ENCODE assay signal across 1 cellular context in the genomic region with DNA sequence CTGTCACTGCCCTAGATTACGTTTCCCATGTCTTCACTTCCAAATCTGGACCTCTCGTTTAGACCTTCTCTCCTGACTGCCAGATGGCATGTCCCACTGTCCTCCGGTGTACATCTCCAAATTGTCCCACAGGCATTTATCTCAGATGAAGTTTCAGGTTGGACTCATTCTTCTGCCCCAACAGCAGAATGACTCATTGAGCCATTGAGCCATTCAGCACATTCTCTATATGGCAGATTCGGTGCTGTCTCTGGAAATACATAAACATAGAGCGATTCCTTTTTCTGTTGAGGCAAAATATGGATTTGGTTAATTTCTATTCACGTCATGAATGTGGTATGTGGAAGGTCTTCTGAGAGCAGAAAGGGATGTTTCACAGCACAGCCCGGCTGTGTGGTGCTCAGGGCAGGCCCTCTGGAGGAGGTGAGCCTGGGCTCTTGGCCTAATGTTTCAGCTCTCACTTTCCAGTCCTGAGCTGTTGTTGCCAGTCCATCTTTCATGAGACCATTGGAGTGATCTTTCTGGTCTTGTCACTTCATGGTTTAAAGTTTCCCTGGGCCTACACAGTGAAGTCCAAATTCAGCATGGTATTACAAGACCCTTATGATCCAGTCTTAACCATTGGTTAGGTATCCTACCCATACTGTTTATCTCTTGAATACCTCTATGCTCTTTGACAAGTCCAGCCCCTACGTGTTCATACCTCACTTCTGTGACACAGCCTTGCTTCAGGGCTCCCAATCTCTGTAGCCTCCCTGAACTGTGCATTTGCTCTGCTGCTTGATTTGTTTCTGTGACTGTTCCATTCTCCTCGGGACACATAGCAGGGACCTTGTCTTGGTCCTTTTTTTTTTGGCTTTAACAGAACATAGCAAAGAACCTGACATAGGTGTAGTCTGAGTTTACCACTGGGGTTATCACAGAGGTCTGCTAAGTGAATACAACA.
TF ChIP-seq lines count a peak whose summit lies in the region.

No MANE protein-coding gene starts in this region.

TF ChIP-seq in GM12878, 131 proteins besides CTCF, POLR2A, EP300 and RAD21:
- TF ChIP-seq SIN3A (IDR thresholded peaks at IDR 0.05; ENCODE audit: low read depth, low read length) (no peak), ZNF622 (IDR thresholded peaks at IDR 0.05) (no peak), LARP7 (IDR thresholded peaks at IDR 0.05) (no peak), GATAD2B (conservative IDR thresholded peaks at IDR 0.05; ENCODE audit: low read depth) (no peak), ATF7 (IDR thresholded peaks at IDR 0.05; ENCODE audit: low read depth) (no peak), IKZF1 (conservative IDR thresholded peaks at IDR 0.05) (no peak), NR2F1 (conservative IDR thresholded peaks at IDR 0.05) (no peak), TCF7 (IDR thresholded peaks at IDR 0.05; ENCODE audit: borderline replicate concordance) (no peak), ZBED1 (IDR thresholded peaks at IDR 0.05; ENCODE audit: borderline replicate concordance) (no peak), RAD51 (IDR thresholded peaks at IDR 0.05) (no peak)
- TF ChIP-seq, protein P1, sequence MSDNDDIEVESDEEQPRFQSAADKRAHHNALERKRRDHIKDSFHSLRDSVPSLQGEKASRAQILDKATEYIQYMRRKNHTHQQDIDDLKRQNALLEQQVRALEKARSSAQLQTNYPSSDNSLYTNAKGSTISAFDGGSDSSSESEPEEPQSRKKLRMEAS (IDR thresholded peaks at IDR 0.05; ENCODE audit: low read depth, low read length) = no peak
- TF ChIP-seq, protein P2, sequence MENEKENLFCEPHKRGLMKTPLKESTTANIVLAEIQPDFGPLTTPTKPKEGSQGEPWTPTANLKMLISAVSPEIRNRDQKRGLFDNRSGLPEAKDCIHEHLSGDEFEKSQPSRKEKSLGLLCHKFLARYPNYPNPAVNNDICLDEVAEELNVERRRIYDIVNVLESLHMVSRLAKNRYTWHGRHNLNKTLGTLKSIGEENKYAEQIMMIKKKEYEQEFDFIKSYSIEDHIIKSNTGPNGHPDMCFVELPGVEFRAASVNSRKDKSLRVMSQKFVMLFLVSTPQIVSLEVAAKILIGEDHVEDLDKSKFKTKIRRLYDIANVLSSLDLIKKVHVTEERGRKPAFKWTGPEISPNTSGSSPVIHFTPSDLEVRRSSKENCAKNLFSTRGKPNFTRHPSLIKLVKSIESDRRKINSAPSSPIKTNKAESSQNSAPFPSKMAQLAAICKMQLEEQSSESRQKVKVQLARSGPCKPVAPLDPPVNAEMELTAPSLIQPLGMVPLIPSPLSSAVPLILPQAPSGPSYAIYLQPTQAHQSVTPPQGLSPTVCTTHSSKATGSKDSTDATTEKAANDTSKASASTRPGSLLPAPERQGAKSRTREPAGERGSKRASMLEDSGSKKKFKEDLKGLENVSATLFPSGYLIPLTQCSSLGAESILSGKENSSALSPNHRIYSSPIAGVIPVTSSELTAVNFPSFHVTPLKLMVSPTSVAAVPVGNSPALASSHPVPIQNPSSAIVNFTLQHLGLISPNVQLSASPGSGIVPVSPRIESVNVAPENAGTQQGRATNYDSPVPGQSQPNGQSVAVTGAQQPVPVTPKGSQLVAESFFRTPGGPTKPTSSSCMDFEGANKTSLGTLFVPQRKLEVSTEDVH (IDR thresholded peaks at IDR 0.05; ENCODE audit: low read depth, partially characterized antibody) = no peak
- TF ChIP-seq, protein P3, sequence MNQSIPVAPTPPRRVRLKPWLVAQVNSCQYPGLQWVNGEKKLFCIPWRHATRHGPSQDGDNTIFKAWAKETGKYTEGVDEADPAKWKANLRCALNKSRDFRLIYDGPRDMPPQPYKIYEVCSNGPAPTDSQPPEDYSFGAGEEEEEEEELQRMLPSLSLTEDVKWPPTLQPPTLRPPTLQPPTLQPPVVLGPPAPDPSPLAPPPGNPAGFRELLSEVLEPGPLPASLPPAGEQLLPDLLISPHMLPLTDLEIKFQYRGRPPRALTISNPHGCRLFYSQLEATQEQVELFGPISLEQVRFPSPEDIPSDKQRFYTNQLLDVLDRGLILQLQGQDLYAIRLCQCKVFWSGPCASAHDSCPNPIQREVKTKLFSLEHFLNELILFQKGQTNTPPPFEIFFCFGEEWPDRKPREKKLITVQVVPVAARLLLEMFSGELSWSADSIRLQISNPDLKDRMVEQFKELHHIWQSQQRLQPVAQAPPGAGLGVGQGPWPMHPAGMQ (IDR thresholded peaks at IDR 0.05; ENCODE audit: borderline replicate concordance) = no peak
- TF ChIP-seq, protein P4, sequence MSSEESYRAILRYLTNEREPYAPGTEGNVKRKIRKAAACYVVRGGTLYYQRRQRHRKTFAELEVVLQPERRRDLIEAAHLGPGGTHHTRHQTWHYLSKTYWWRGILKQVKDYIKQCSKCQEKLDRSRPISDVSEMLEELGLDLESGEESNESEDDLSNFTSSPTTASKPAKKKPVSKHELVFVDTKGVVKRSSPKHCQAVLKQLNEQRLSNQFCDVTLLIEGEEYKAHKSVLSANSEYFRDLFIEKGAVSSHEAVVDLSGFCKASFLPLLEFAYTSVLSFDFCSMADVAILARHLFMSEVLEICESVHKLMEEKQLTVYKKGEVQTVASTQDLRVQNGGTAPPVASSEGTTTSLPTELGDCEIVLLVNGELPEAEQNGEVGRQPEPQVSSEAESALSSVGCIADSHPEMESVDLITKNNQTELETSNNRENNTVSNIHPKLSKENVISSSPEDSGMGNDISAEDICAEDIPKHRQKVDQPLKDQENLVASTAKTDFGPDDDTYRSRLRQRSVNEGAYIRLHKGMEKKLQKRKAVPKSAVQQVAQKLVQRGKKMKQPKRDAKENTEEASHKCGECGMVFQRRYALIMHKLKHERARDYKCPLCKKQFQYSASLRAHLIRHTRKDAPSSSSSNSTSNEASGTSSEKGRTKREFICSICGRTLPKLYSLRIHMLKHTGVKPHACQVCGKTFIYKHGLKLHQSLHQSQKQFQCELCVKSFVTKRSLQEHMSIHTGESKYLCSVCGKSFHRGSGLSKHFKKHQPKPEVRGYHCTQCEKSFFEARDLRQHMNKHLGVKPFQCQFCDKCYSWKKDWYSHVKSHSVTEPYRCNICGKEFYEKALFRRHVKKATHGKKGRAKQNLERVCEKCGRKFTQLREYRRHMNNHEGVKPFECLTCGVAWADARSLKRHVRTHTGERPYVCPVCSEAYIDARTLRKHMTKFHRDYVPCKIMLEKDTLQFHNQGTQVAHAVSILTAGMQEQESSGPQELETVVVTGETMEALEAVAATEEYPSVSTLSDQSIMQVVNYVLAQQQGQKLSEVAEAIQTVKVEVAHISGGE (CRISPR knock-in tag; IDR thresholded peaks at IDR 0.05) = no peak
TF ChIP-seq in GM12878: peak in this region for 0.
